8 cellular contexts compared by ENCODE assay signal in genomic region chr6:39113788-39114187, GRCh38. TPM values are rescaled to one million over a fixed set of nuclear protein-coding genes. Genes with fewer than 3 reads are reported as not detected.
DNase-seq lines count a peak whose midpoint lies in the region; ATAC-seq and TF ChIP-seq lines count a peak whose summit lies in the region.

No MANE protein-coding gene starts in this region.

- TF ChIP-seq POLR2A in esophagus muscularis mucosa (IDR thresholded peaks at IDR 0.05; ENCODE audit: low read depth) = no peak

- TF ChIP-seq RAD21 in SK-N-SH (IDR thresholded peaks at IDR 0.05; ENCODE audit: low read length) = no peak

- H3K79me2 ChIP-seq in SK-N-SH (ENCODE audit: insufficient read depth) = 0 out of 2 replicates have a peak, but pooled peaks cover 3% of the 10 kb centered on the region

- H3K9ac ChIP-seq in SK-N-SH = peak overlapping the region; percentile 82; the same call in 1 of the 2 replicates
- H3K9ac ChIP-seq in skeletal muscle tissue (ENCODE audit: low read depth in 1 of 3, low read length in 3 of 3) = peak overlapping the region in 2 of 3 donors; percentile 88 to 91

- H3K9me3 ChIP-seq in SK-N-SH = no peaks in the 10 kb centered on the region
- no peaks in the 10 kb centered on the region for H3K9me3 ChIP-seq in Panc1 (ENCODE audit: control insufficient read depth, insufficient read depth, low read depth, low read length)
- no peaks in the 10 kb centered on the region for H3K9me3 ChIP-seq in esophagus muscularis mucosa
- no peaks in the 10 kb centered on the region for H3K9me3 ChIP-seq in skeletal muscle tissue (ENCODE audit: control insufficient read depth in 3 of 3, low read length in 3 of 3)

- no peaks in the 10 kb centered on the region for H3F3A ChIP-seq in SK-N-SH (replicated peaks; ENCODE audit: insufficient read depth)

- peak overlapping the region; percentile 73 for H3K4me2 ChIP-seq in SK-N-SH

- in situ Hi-C loops in Panc1 (cut with HindIII; ENCODE audit: low pct_unique_long_range_greater_than_20kb, low sequenced_read_pairs) (no loop called here), GM13976 (cut with MboI; ENCODE audit: low sequenced_read_pairs, unreplicated experiment) (no loop called here)

- H4K20me1 ChIP-seq in SK-N-SH (ENCODE audit: insufficient read depth) = no peaks in the 10 kb centered on the region

- TF ChIP-seq EP300 in SK-N-SH (IDR thresholded peaks at IDR 0.05; ENCODE audit: borderline replicate concordance in 1 of 2, low read depth in 1 of 2, low read length in 1 of 2) (no peak), esophagus muscularis mucosa (IDR thresholded peaks at IDR 0.05) (no peak)

- 92% methylated on average over 1 of the region's 1 CpG for WGBS in SK-N-SH (ENCODE audit: low lambda C conversion rate)
- WGBS in esophagus muscularis mucosa = 93% methylated on average over 1 of the region's 1 CpG

- no peaks in the 10 kb centered on the region for H3K27me3 ChIP-seq in SK-N-SH (ENCODE audit: insufficient read depth)
- no peaks in the 10 kb centered on the region for H3K27me3 ChIP-seq in Panc1 (ENCODE audit: control insufficient read depth, insufficient read depth, low read length)
- H3K27me3 ChIP-seq in esophagus muscularis mucosa = no peaks in the 10 kb centered on the region
- no peaks in the 10 kb centered on the region for H3K27me3 ChIP-seq in skeletal muscle tissue (ENCODE audit: control insufficient read depth in 3 of 3, insufficient read depth in 3 of 3, low read length in 3 of 3)

- peak overlapping the region; percentile 99; the same call in 1 of the 2 replicates for H2AFZ ChIP-seq in SK-N-SH (ENCODE audit: low read depth)

- no peak for ATAC-seq in SK-N-SH treated with all-trans-retinoic acid at 6 μM for 48 hours
- ATAC-seq in Panc1 = no peak
- no peak for ATAC-seq in HG03457 (IDR thresholded peaks at IDR 0.05; ENCODE audit: unreplicated experiment)

- CTCF ChIA-PET in SK-N-SH (lab: Yijun Ruan, JAX) = no interaction called here
- CTCF ChIA-PET in Panc1 (lab: Charles Lee) = no interaction called here

- H3K4me1 ChIP-seq in SK-N-SH (ENCODE audit: control insufficient read depth in 1 of 2, insufficient read depth in 2 of 2, low read depth in 1 of 2, low read length in 1 of 2) (peaks cover 0 to 8% of the 10 kb centered on the region in 2 experiments; a peak in 2 of 4 replicates), Panc1 (ENCODE audit: control insufficient read depth, insufficient read depth, low read length) (peaks cover 16% of the 10 kb centered on the region), esophagus muscularis mucosa (peaks cover 13 to 22% (median 18%) of the 10 kb centered on the region in 4 donors), skeletal muscle tissue (ENCODE audit: control insufficient read depth in 3 of 3, insufficient read depth in 3 of 3, low read length in 3 of 3) (peaks cover 9 to 16% (median 12%) of the 10 kb centered on the region in 3 donors)

- H3K36me3 ChIP-seq in SK-N-SH (replicated peaks in 1 of 2; ENCODE audit: control insufficient read depth in 1 of 2, insufficient read depth in 2 of 2, low read length in 1 of 2) (peaks cover 13 to 17% of the 10 kb centered on the region in 2 experiments), Panc1 (ENCODE audit: control insufficient read depth, insufficient read depth, low read length) (no peaks in the 10 kb centered on the region; the same call in 1 of the 2 replicates), esophagus muscularis mucosa (peaks cover 8 to 21% (median 18%) of the 10 kb centered on the region in 4 donors), skeletal muscle tissue (ENCODE audit: control insufficient read depth in 3 of 3, insufficient read depth in 3 of 3, low read length in 3 of 3) (peaks cover 0 to 18% (median 17%) of the 10 kb centered on the region in 3 donors)

- no peaks in the 10 kb centered on the region for H3K9me2 ChIP-seq in SK-N-SH

- DNase-seq in SK-N-SH (no peak), Panc1 (ENCODE audit: low read depth, low spot score) (no peak), esophagus muscularis mucosa (ENCODE audit: extremely low spot score) (no peak), anterior cingulate cortex (lab: John Stamatoyannopoulos, UW) (no peak), GM13976 (ENCODE audit: low spot score) (no peak)

- BruUV-seq in Panc1 (replicated peaks; lab: Mats Ljungman, UMichigan) = TSS peak; percentile 77

- H3K4me3 ChIP-seq in SK-N-SH (ENCODE audit: low read depth in 2 of 2, low read length in 1 of 2) (peak overlapping the region; percentile 81 to 83; a peak in 3 of 4 replicates), Panc1 (ENCODE audit: low read depth in 2 of 2, low read length in 2 of 2) (peak overlapping the region; percentile 85 to 94; a peak in 3 of 4 replicates), esophagus muscularis mucosa (peak overlapping the region; percentile 69 to 86 (median 82)), skeletal muscle tissue (ENCODE audit: low read length in 3 of 3) (peak overlapping the region in 2 of 3 donors; percentile 70 to 80)

- no peak overlapping the region; a peak in 1 of 4 replicates for H3K27ac ChIP-seq in SK-N-SH (ENCODE audit: low read depth in 2 of 2, low read length in 1 of 2)
- H3K27ac ChIP-seq in Panc1 (ENCODE audit: low read length) = peak overlapping the region; percentile 96
- H3K27ac ChIP-seq in esophagus muscularis mucosa (replicated peaks in 1 of 4) = no peak overlapping the region
- H3K27ac ChIP-seq in skeletal muscle tissue (ENCODE audit: low read depth, low read length) = no peak overlapping the region

- intact Hi-C loops in Panc1 (cut with micrococcal nuclease; ENCODE audit: unreplicated experiment) (no loop called here), esophagus muscularis mucosa (cut with DNase I) (no loop called here)

- POLR2A ChIA-PET in SK-N-SH (lab: Yijun Ruan, JAX) (interaction anchor here (1.7 kb wide), 1 partner anchor 55 kb away, joined by 3 read pairs; no protein-coding TSS in a partner anchor), Panc1 (lab: Charles Lee) (interaction anchor here (0.7 kb wide), 1 partner anchor 16 kb away, joined by 3 read pairs; no protein-coding TSS in a partner anchor)

- no peak for TF ChIP-seq CTCF in SK-N-SH (IDR thresholded peaks at IDR 0.05)
- TF ChIP-seq CTCF in Panc1 (IDR thresholded peaks at IDR 0.05) = no peak
- TF ChIP-seq CTCF in esophagus muscularis mucosa (IDR thresholded peaks at IDR 0.05) = no peak
- TF ChIP-seq CTCF in GM13976 (IDR thresholded peaks at IDR 0.05; ENCODE audit: borderline replicate concordance, control extremely low read depth, extremely low read depth, insufficient read depth, missing control alignments) = no peak

TF ChIP-seq in SK-N-SH, 30 proteins besides CTCF, POLR2A, EP300 and RAD21:
- no peak for TF ChIP-seq FOXM1 (IDR thresholded peaks at IDR 0.05; ENCODE audit: low read depth)
- no peak for TF ChIP-seq MAX (IDR thresholded peaks at IDR 0.05; ENCODE audit: low read depth)
- TF ChIP-seq GABPA (IDR thresholded peaks at IDR 0.05; ENCODE audit: low read depth) = no peak
- no peak for TF ChIP-seq TCF12 (IDR thresholded peaks at IDR 0.05)
- no peak for TF ChIP-seq ELF1 (IDR thresholded peaks at IDR 0.05)
- no peak for TF ChIP-seq SIN3A (IDR thresholded peaks at IDR 0.05; ENCODE audit: borderline replicate concordance, low read depth, low read length)
- TF ChIP-seq TEAD4 (IDR thresholded peaks at IDR 0.05; ENCODE audit: borderline replicate concordance, insufficient read depth) = no peak
- TF ChIP-seq RXRA (IDR thresholded peaks at IDR 0.05; ENCODE audit: borderline replicate concordance, low read depth) = no peak
- TF ChIP-seq NFIC (IDR thresholded peaks at IDR 0.05; ENCODE audit: borderline replicate concordance) = no peak

TF ChIP-seq in SK-N-SH treated with all-trans-retinoic acid at 6 μM for 48 hours, 23 proteins besides CTCF, POLR2A, EP300 and RAD21 (continues in another document):
- TF ChIP-seq ARNTL (CRISPR knock-in tag; IDR thresholded peaks at IDR 0.05; ENCODE audit: borderline replicate concordance, low read depth) = no peak
- TF ChIP-seq, protein P1, sequence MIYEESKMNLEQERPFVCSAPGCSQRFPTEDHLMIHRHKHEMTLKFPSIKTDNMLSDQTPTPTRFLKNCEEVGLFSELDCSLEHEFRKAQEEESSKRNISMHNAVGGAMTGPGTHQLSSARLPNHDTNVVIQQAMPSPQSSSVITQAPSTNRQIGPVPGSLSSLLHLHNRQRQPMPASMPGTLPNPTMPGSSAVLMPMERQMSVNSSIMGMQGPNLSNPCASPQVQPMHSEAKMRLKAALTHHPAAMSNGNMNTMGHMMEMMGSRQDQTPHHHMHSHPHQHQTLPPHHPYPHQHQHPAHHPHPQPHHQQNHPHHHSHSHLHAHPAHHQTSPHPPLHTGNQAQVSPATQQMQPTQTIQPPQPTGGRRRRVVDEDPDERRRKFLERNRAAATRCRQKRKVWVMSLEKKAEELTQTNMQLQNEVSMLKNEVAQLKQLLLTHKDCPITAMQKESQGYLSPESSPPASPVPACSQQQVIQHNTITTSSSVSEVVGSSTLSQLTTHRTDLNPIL (CRISPR knock-in tag; IDR thresholded peaks at IDR 0.05; ENCODE audit: low read depth) = no peak
- no peak for TF ChIP-seq ZFP30 (CRISPR knock-in tag; IDR thresholded peaks at IDR 0.05)
- TF ChIP-seq ZC3H10 (CRISPR knock-in tag; IDR thresholded peaks at IDR 0.05) = no peak
- no peak for TF ChIP-seq GLIS3 (CRISPR knock-in tag; IDR thresholded peaks at IDR 0.05)
- no peak for TF ChIP-seq ZNF565 (CRISPR knock-in tag; conservative IDR thresholded peaks at IDR 0.05; ENCODE audit: low read depth)

RNA-seq across cellular contexts. Expression of gene SAYSD1, which starts 1.2 kb away (rescaled TPM):
- polyA plus RNA-seq in SK-N-SH (2012; rRNA removed) = 6.1 and 7.2 TPM in 2 replicates
- polyA plus RNA-seq in SK-N-SH (2012; cell fraction: cytosol; rRNA removed) = 8.2 TPM in 2 replicates
- polyA plus RNA-seq in SK-N-SH (2012; cell fraction: nucleus; rRNA removed) = 4.6 and 5.9 TPM in 2 replicates
- total RNA-seq in Panc1 (2021; ENCODE audit: unreplicated experiment) (17.0 TPM), esophagus muscularis mucosa (10 to 100 TPM; 10.8 to 21.6 (median 19.2) TPM), skeletal muscle tissue (17.2 TPM)
- 8.5 TPM for polyA plus RNA-seq in Panc1 (2012; ENCODE audit: insufficient read length)
